ENCODE assay signal across 18 cellular contexts in the genomic region with DNA sequence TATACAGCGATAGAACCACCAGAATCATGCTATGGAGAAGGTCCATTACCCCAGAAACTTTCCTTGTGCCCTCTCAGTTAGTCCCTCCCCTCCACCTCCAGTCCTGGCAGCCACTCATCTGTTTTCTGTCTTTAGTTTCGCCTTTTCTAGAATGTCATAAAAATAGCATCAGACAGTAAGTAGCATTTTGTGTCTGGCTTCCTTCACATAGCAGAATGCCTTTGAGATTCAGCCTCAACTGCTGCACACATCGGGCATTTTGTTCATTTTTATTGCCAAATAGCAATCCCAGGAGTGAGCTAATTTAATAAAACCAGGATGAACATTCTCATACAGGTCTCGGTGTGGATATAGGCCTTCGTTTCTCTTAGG.
DNase-seq lines count a peak whose midpoint lies in the region; ATAC-seq, FAIRE-seq and TF ChIP-seq lines count a peak whose summit lies in the region.
"Had no signal": no experiment of that assay in that cellular context is flagged by ENCODE, and none has a peak within 500 bp of the region (broad histone marks: within the 10 kb centered on the region; RNA-seq: fewer than 3 reads in every experiment).

No MANE protein-coding gene starts in this region.

- H2BK12ac ChIP-seq in mesenchymal stem cell (ENCODE audit: low read length in 2 of 2): no peak overlapping the region

- no peak overlapping the region for H3K4ac ChIP-seq in mesenchymal stem cell (ENCODE audit: low read depth in 1 of 2, low read length in 2 of 2)

- H3K4me2 ChIP-seq in GM23248 (ENCODE audit: unreplicated experiment): peak overlapping the region; percentile 98
- no peak overlapping the region for H3K4me2 ChIP-seq in mesenchymal stem cell (ENCODE audit: low read length, poor library complexity, severe bottlenecking)
- H3K4me2 ChIP-seq: GM23338 had no signal

- H3K9me2 ChIP-seq in GM23248 (ENCODE audit: insufficient read depth): no peaks in the 10 kb centered on the region

- H3K27me3 Mint-ChIP-seq in chondrocyte (ENCODE audit: low read depth): no peaks in the 10 kb centered on the region
- peaks cover 73 to 95% (median 87%) of the 10 kb centered on the region in 5 donors for H3K27me3 Mint-ChIP-seq in naive thymus-derived CD4-positive, alpha-beta T cell

- H3K4me1 ChIP-seq in GM23248 (ENCODE audit: insufficient read depth): peaks cover 38% of the 10 kb centered on the region
- H3K4me1 ChIP-seq in mesenchymal stem cell (ENCODE audit: control insufficient read depth, insufficient read depth, low read depth, low read length): peaks cover 42% of the 10 kb centered on the region
- H3K4me1 ChIP-seq in stomach: peaks cover 6 to 56% (median 32%) of the 10 kb centered on the region in 4 donors
- peaks cover 0 to 8% of the 10 kb centered on the region in 2 donors for H3K4me1 ChIP-seq in naive thymus-derived CD4-positive, alpha-beta T cell (ENCODE audit: control insufficient read depth in 2 of 2, insufficient read depth in 2 of 2, low read length in 2 of 2)

- POLR2A ChIA-PET in naive thymus-derived CD4-positive, alpha-beta T cell (lab: Charles Lee): no interaction called here

- H3K4me1 Mint-ChIP-seq in chondrocyte (ENCODE audit: low read depth): peaks cover 96% of the 10 kb centered on the region
- H3K4me1 Mint-ChIP-seq in naive thymus-derived CD4-positive, alpha-beta T cell: peaks cover 8 to 18% (median 15%) of the 10 kb centered on the region in 7 donors

- no peak for TF ChIP-seq POLR2A in stomach (IDR thresholded peaks at IDR 0.05)
- no peak for TF ChIP-seq POLR2A in GM12891 (IDR thresholded peaks at IDR 0.05; ENCODE audit: low read depth, low read length)

- H3K27me3 ChIP-seq in GM23248 (replicated peaks; ENCODE audit: insufficient read depth): no peaks in the 10 kb centered on the region
- H3K27me3 ChIP-seq in mesenchymal stem cell (ENCODE audit: control insufficient read depth in 1 of 2, insufficient read depth in 1 of 2, low read length in 2 of 2): no peaks in the 10 kb centered on the region
- no peaks in the 10 kb centered on the region for H3K27me3 ChIP-seq in stomach
- peaks cover 0 to 26% of the 10 kb centered on the region in 2 donors for H3K27me3 ChIP-seq in naive thymus-derived CD4-positive, alpha-beta T cell (ENCODE audit: control insufficient read depth in 2 of 2, insufficient read depth in 2 of 2, low read length in 2 of 2)

- H3K9ac ChIP-seq in GM23248 (peak overlapping the region; percentile 78), mesenchymal stem cell (ENCODE audit: low read length) (peak overlapping the region; percentile 82)

- intact Hi-C loops in stomach (cut with DNase I; ENCODE audit: low total_unique reads): no loop called here
- intact Hi-C loops in naive thymus-derived CD4-positive, alpha-beta T cell (cut with micrococcal nuclease): no loop called here

- H4K91ac ChIP-seq in mesenchymal stem cell (ENCODE audit: low read length): no peak overlapping the region

- no peak overlapping the region for H4K8ac ChIP-seq in mesenchymal stem cell (ENCODE audit: low read length)

- H3K18ac ChIP-seq in mesenchymal stem cell (ENCODE audit: low read depth in 1 of 2, low read length in 2 of 2): no peak overlapping the region

- H3F3A ChIP-seq in GM23248 (ENCODE audit: insufficient read depth): peaks cover 40% of the 10 kb centered on the region

- in situ Hi-C loops in GM23248 (cut with MboI): loop anchor here (10.0 kb wide), 1 partner anchor 183 kb away; no protein-coding TSS in a partner anchor

- CTCF ChIA-PET in naive thymus-derived CD4-positive, alpha-beta T cell (lab: Charles Lee): interaction anchor here (1.0 to 1.8 kb wide), 2 partner anchors 195 to 196 kb away, joined by 3 to 7 read pairs; no protein-coding TSS in a partner anchor

- H3K9me3 ChIP-seq in GM23248 (ENCODE audit: low read depth) (no peaks in the 10 kb centered on the region), mesenchymal stem cell (ENCODE audit: control insufficient read depth, low read length) (no peaks in the 10 kb centered on the region), stomach (no peaks in the 10 kb centered on the region)
- no peaks in the 10 kb centered on the region for H3K9me3 ChIP-seq in naive thymus-derived CD4-positive, alpha-beta T cell (ENCODE audit: control insufficient read depth in 2 of 3, low read length in 3 of 3)

- H3K27ac Mint-ChIP-seq in chondrocyte (ENCODE audit: unreplicated experiment): peak overlapping the region; percentile 95
- no peak overlapping the region for H3K27ac Mint-ChIP-seq in naive thymus-derived CD4-positive, alpha-beta T cell
- H3K27ac Mint-ChIP-seq: activated CD4-positive, alpha-beta memory T cell treated with anti-CD3 and anti-CD28 coated beads for 36 hours; activated naive CD8-positive, alpha-beta T cell treated with anti-CD3 and anti-CD28 coated beads, Interleukin-2, amount 10 ng/mL, durations not matched to agents 7 days and 5 days; GM23338 had no signal

- FAIRE-seq in GM12891 (lab: Jason Lieb, UNC): no peak
- FAIRE-seq: K562, urothelium cell line had no signal

- no peak for TF ChIP-seq EP300 in stomach (IDR thresholded peaks at IDR 0.05)

- no peaks in the 10 kb centered on the region for H3K36me3 ChIP-seq in GM23248 (ENCODE audit: low read depth)
- peaks cover 0 to 20% of the 10 kb centered on the region in 2 experiments for H3K36me3 ChIP-seq in mesenchymal stem cell (ENCODE audit: control insufficient read depth in 1 of 2, insufficient read depth in 2 of 2, low read depth in 1 of 2, low read length in 2 of 2)
- H3K36me3 ChIP-seq in stomach: no peaks in the 10 kb centered on the region
- H3K36me3 ChIP-seq in naive thymus-derived CD4-positive, alpha-beta T cell (ENCODE audit: control insufficient read depth in 2 of 3, insufficient read depth in 3 of 3, low read length in 3 of 3): no peaks in the 10 kb centered on the region

- no peaks in the 10 kb centered on the region for H3K9me3 Mint-ChIP-seq in chondrocyte (ENCODE audit: low read depth)
- H3K9me3 Mint-ChIP-seq in naive thymus-derived CD4-positive, alpha-beta T cell: peaks cover 0 to 4% (median 0%) of the 10 kb centered on the region in 11 donors
- H3K9me3 Mint-ChIP-seq: activated CD4-positive, alpha-beta memory T cell treated with anti-CD3 and anti-CD28 coated beads for 36 hours; activated naive CD8-positive, alpha-beta T cell treated with anti-CD3 and anti-CD28 coated beads, Interleukin-2, amount 10 ng/mL, durations not matched to agents 7 days and 5 days; GM23338 had no signal

- no peak overlapping the region for H3K23ac ChIP-seq in mesenchymal stem cell (ENCODE audit: low read length in 2 of 2)

- peak overlapping the region; percentile 1 for H3K4me3 Mint-ChIP-seq in chondrocyte (ENCODE audit: unreplicated experiment)
- no peak overlapping the region for H3K4me3 Mint-ChIP-seq in naive thymus-derived CD4-positive, alpha-beta T cell
- H3K4me3 Mint-ChIP-seq: activated CD4-positive, alpha-beta memory T cell treated with anti-CD3 and anti-CD28 coated beads for 36 hours; activated naive CD8-positive, alpha-beta T cell treated with anti-CD3 and anti-CD28 coated beads, Interleukin-2, amount 10 ng/mL, durations not matched to agents 7 days and 5 days; GM23338 had no signal

- ATAC-seq in naive thymus-derived CD4-positive, alpha-beta T cell: no peak
- ATAC-seq: GM23338, K562 had no signal

- H3K79me1 ChIP-seq in mesenchymal stem cell (replicated peaks; ENCODE audit: low read length, poor library complexity, severe bottlenecking): peaks cover 28% of the 10 kb centered on the region

- H2AFZ ChIP-seq in GM23248 (peak overlapping the region; percentile 78), mesenchymal stem cell (ENCODE audit: low read depth, low read length) (no peak overlapping the region)
- H2AFZ ChIP-seq: GM23338 had no signal

- H3K27ac ChIP-seq in GM23248 (peak overlapping the region; percentile 80), mesenchymal stem cell (ENCODE audit: low read length, poor library complexity, severe bottlenecking) (no peak overlapping the region), stomach (peak overlapping the region in 4 of 5 donors; percentile 69 to 92 (median 81))
- no peak overlapping the region for H3K27ac ChIP-seq in naive thymus-derived CD4-positive, alpha-beta T cell (ENCODE audit: low read depth, low read length)
- H3K27ac ChIP-seq: VCaP had no signal

- no peak overlapping the region for H2BK15ac ChIP-seq in mesenchymal stem cell (ENCODE audit: low read depth, poor library complexity, severe bottlenecking)

- no peak overlapping the region for H2BK5ac ChIP-seq in mesenchymal stem cell (ENCODE audit: low read depth, low read length, poor library complexity, severe bottlenecking)

- no peaks in the 10 kb centered on the region for H4K20me1 ChIP-seq in GM23248 (ENCODE audit: insufficient read depth)

- no peak for TF ChIP-seq CTCF in chondrocyte (IDR thresholded peaks at IDR 0.05)
- no peak for TF ChIP-seq CTCF in stomach (IDR thresholded peaks at IDR 0.05)

- 32 to 33% methylated on average over 5 of the region's 5 CpGs for WGBS in GM23248 (ENCODE audit: low coverage in 1 of 2, low lambda C conversion rate in 2 of 2, missing lambda C conversion rate in 2 of 2), 2 experiments
- WGBS in mesenchymal stem cell: 80% methylated on average over 5 of the region's 5 CpGs
- 65 to 87% (median 81%) methylated on average over 5 of the region's 5 CpGs for WGBS in stomach, 5 donors

- DNase-seq in GM23248 (peak; percentile 46), chondrocyte (ENCODE audit: low spot score) (no peak), mesenchymal stem cell (no peak), stomach (no peak), NCI-H748 (lab: John Stamatoyannopoulos, UW; ENCODE audit: unreplicated experiment) (no peak), SIG-M5 treated with dmso at 0.1 percent for 504 hours (lab: John Stamatoyannopoulos, UW; ENCODE audit: unreplicated experiment) (no peak), GM12891 (ENCODE audit: insufficient read length, low spot score) (no peak)
- DNase-seq in naive thymus-derived CD4-positive, alpha-beta T cell: no peak
- DNase-seq: activated CD4-positive, alpha-beta memory T cell treated with anti-CD3 and anti-CD28 coated beads for 36 hours; activated naive CD8-positive, alpha-beta T cell treated with anti-CD3 and anti-CD28 coated beads, Interleukin-2, amount 10 ng/mL, durations not matched to agents 7 days and 5 days; activated T-cell treated with anti-CD3 and anti-CD28 coated beads, Interleukin-2, amount 50 U/mL, for 48 hours; NCI-H1048; nucleus accumbens; stimulated activated CD4-positive, alpha-beta T cell treated with anti-CD3 and anti-CD28 coated beads, Interleukin-4, amount 100 ng/mL, for 4 hours had no signal

- no peaks in the 10 kb centered on the region for H3K79me2 ChIP-seq in GM23248 (ENCODE audit: insufficient read depth)

- H3K14ac ChIP-seq in mesenchymal stem cell (ENCODE audit: low read length in 2 of 2): no peak overlapping the region

- H2AK5ac ChIP-seq in mesenchymal stem cell (ENCODE audit: low read length, severe bottlenecking): no peak overlapping the region

- peaks cover 34% of the 10 kb centered on the region for H3K36me3 Mint-ChIP-seq in chondrocyte (ENCODE audit: low read depth)
- no peaks in the 10 kb centered on the region for H3K36me3 Mint-ChIP-seq in naive thymus-derived CD4-positive, alpha-beta T cell
- H3K36me3 Mint-ChIP-seq: activated CD4-positive, alpha-beta memory T cell treated with anti-CD3 and anti-CD28 coated beads for 36 hours; activated naive CD8-positive, alpha-beta T cell treated with anti-CD3 and anti-CD28 coated beads, Interleukin-2, amount 10 ng/mL, durations not matched to agents 7 days and 5 days had no signal

- peak overlapping the region; percentile 73 for H3K4me3 ChIP-seq in GM23248
- H3K4me3 ChIP-seq in mesenchymal stem cell (ENCODE audit: insufficient read depth in 1 of 2, low read depth in 1 of 2, low read length in 2 of 2): no peak overlapping the region
- H3K4me3 ChIP-seq in stomach: no peak overlapping the region
- no peak overlapping the region for H3K4me3 ChIP-seq in naive thymus-derived CD4-positive, alpha-beta T cell (ENCODE audit: low read length)
- H3K4me3 ChIP-seq: GM23338, K562 had no signal

- H2BK120ac ChIP-seq in mesenchymal stem cell (ENCODE audit: low read depth, low read length): no peak overlapping the region

Comparison
In these comparisons a context has a peak if more than half of its experiments do, and no peak if none do; other contexts are left out.
1. H3K27ac ChIP-seq: peak in GM23248 (single experiment) and stomach (4 of 5); none in mesenchymal stem cell (single experiment) and naive thymus-derived CD4-positive, alpha-beta T cell (single experiment).